15 cellular contexts compared by ENCODE assay signal in genomic region chr17:27808629-27809028, GRCh38. TPM values are rescaled to one million over a fixed set of nuclear protein-coding genes. Genes with fewer than 3 reads are reported as not detected.
DNase-seq lines count a peak whose midpoint lies in the region; ATAC-seq and TF ChIP-seq lines count a peak whose summit lies in the region.
"Had no signal": no experiment of that assay in that cellular context is flagged by ENCODE, and none has a peak within 500 bp of the region (broad histone marks: within the 10 kb centered on the region; RNA-seq: fewer than 3 reads in every experiment).

No MANE protein-coding gene starts in this region.

- H3K27ac ChIP-seq in brain microvascular endothelial cell (no peak overlapping the region), left ventricle myocardium inferior (replicated peaks) (no peak overlapping the region)
- H3K27ac ChIP-seq: neutrophil had no signal

- peaks cover 4% of the 10 kb centered on the region for H3K9me3 ChIP-seq in left ventricle myocardium inferior (replicated peaks)
- H3K9me3 ChIP-seq: heart right ventricle, neutrophil had no signal

- intact Hi-C loops in left ventricle myocardium inferior (cut with micrococcal nuclease), result no loop called here

- peak; percentile 9 for ATAC-seq in HG03280 (IDR thresholded peaks at IDR 0.05; ENCODE audit: unreplicated experiment)
- peak in 1 of 2 donors; percentile 28 for ATAC-seq in activated naive CD4-positive, alpha-beta T cell treated with anti-CD3 and anti-CD28 coated beads, Interleukin-2, amount 50 U/mL, for 72 hours
- ATAC-seq in stimulated activated effector memory CD8-positive, alpha-beta T cell treated with anti-CD3 and anti-CD28 coated beads, Interleukin-12 subunit alpha, Interleukin-12 subunit beta, amount 100 ng/mL, for 72 hours, result no peak

- H3K36me3 Mint-ChIP-seq in activated T-cell treated with anti-CD3 and anti-CD28 coated beads, Interleukin-2, amount 50 U/mL, for 24 hours (ENCODE audit: low read depth), result no peaks in the 10 kb centered on the region
- no peaks in the 10 kb centered on the region for H3K36me3 Mint-ChIP-seq in activated naive CD4-positive, alpha-beta T cell treated with anti-CD3 and anti-CD28 coated beads, Interleukin-2, amount 50 U/mL, for 72 hours
- no peaks in the 10 kb centered on the region for H3K36me3 Mint-ChIP-seq in stimulated activated effector memory CD8-positive, alpha-beta T cell treated with anti-CD3 and anti-CD28 coated beads, Interleukin-12 subunit alpha, Interleukin-12 subunit beta, amount 100 ng/mL, for 72 hours
- H3K36me3 Mint-ChIP-seq: brain had no signal

- DNase-seq in activated T-cell treated with anti-CD3 and anti-CD28 coated beads, Interleukin-2, amount 50 U/mL, for 24 hours, result peak; percentile 35
- no peak for DNase-seq in activated T-cell treated with anti-CD3 and anti-CD28 coated beads for 4 hours
- DNase-seq in activated naive CD4-positive, alpha-beta T cell treated with anti-CD3 and anti-CD28 coated beads, Interleukin-2, amount 50 U/mL, for 72 hours (ENCODE audit: low spot score in 2 of 2), result no peak
- DNase-seq in stimulated activated effector memory CD8-positive, alpha-beta T cell treated with anti-CD3 and anti-CD28 coated beads, Interleukin-12 subunit alpha, Interleukin-12 subunit beta, amount 100 ng/mL, for 72 hours (ENCODE audit: low spot score in 2 of 2), result no peak
- no peak for DNase-seq in brain microvascular endothelial cell
- DNase-seq in NCI-H146 (lab: John Stamatoyannopoulos, UW), result no peak
- DNase-seq in left ventricle myocardium inferior, result no peak
- DNase-seq: DMS79, NCI-H2081 had no signal

- no peaks in the 10 kb centered on the region for H3K36me3 ChIP-seq in brain microvascular endothelial cell (replicated peaks)
- no peaks in the 10 kb centered on the region for H3K36me3 ChIP-seq in left ventricle myocardium inferior
- H3K36me3 ChIP-seq: heart right ventricle, neutrophil had no signal

- peaks cover 5% of the 10 kb centered on the region for H3K9me3 Mint-ChIP-seq in activated T-cell treated with anti-CD3 and anti-CD28 coated beads, Interleukin-2, amount 50 U/mL, for 24 hours
- peaks cover 0 to 4% of the 10 kb centered on the region in 2 donors for H3K9me3 Mint-ChIP-seq in activated naive CD4-positive, alpha-beta T cell treated with anti-CD3 and anti-CD28 coated beads, Interleukin-2, amount 50 U/mL, for 72 hours
- H3K9me3 Mint-ChIP-seq in stimulated activated effector memory CD8-positive, alpha-beta T cell treated with anti-CD3 and anti-CD28 coated beads, Interleukin-12 subunit alpha, Interleukin-12 subunit beta, amount 100 ng/mL, for 72 hours, result no peaks in the 10 kb centered on the region

- H3K4me3 ChIP-seq in brain microvascular endothelial cell (ENCODE audit: low read depth, low read length) (no peak overlapping the region), left ventricle myocardium inferior (no peak overlapping the region)
- H3K4me3 ChIP-seq: skin epidermis had no signal

- in situ Hi-C loops in brain microvascular endothelial cell (cut with HindIII; ENCODE audit: low pct_ligation_motif_present, low sequenced_read_pairs), result no loop called here

- peak overlapping the region; percentile 68 for H3K4me3 Mint-ChIP-seq in activated T-cell treated with anti-CD3 and anti-CD28 coated beads, Interleukin-2, amount 50 U/mL, for 24 hours
- peak overlapping the region; percentile 55 for H3K4me3 Mint-ChIP-seq in stimulated activated effector memory CD8-positive, alpha-beta T cell treated with anti-CD3 and anti-CD28 coated beads, Interleukin-12 subunit alpha, Interleukin-12 subunit beta, amount 100 ng/mL, for 72 hours
- H3K4me3 Mint-ChIP-seq: brain had no signal

- H3K27me3 ChIP-seq in brain microvascular endothelial cell (replicated peaks), result no peaks in the 10 kb centered on the region
- peaks cover 6% of the 10 kb centered on the region for H3K27me3 ChIP-seq in left ventricle myocardium inferior (ENCODE audit: low read depth)
- H3K27me3 ChIP-seq: heart right ventricle, neutrophil had no signal

- peaks cover 21% of the 10 kb centered on the region for H3K4me1 ChIP-seq in left ventricle myocardium inferior

- H3K4me1 Mint-ChIP-seq in activated T-cell treated with anti-CD3 and anti-CD28 coated beads, Interleukin-2, amount 50 U/mL, for 24 hours (ENCODE audit: low read depth), result peaks cover 53% of the 10 kb centered on the region
- H3K4me1 Mint-ChIP-seq in stimulated activated effector memory CD8-positive, alpha-beta T cell treated with anti-CD3 and anti-CD28 coated beads, Interleukin-12 subunit alpha, Interleukin-12 subunit beta, amount 100 ng/mL, for 72 hours, result peaks cover 60% of the 10 kb centered on the region

- TF ChIP-seq CTCF in brain microvascular endothelial cell (IDR thresholded peaks at IDR 0.05; ENCODE audit: low read depth, low read length, missing control alignments) (no peak), left ventricle myocardium inferior (IDR thresholded peaks at IDR 0.05; ENCODE audit: borderline replicate concordance) (no peak)

- H3K27me3 Mint-ChIP-seq in activated T-cell treated with anti-CD3 and anti-CD28 coated beads, Interleukin-2, amount 50 U/mL, for 24 hours, result no peaks in the 10 kb centered on the region

- H3K27ac Mint-ChIP-seq in activated T-cell treated with anti-CD3 and anti-CD28 coated beads, Interleukin-2, amount 50 U/mL, for 24 hours, result peak overlapping the region; percentile 92
- peak overlapping the region; percentile 84 to 93 for H3K27ac Mint-ChIP-seq in activated naive CD4-positive, alpha-beta T cell treated with anti-CD3 and anti-CD28 coated beads, Interleukin-2, amount 50 U/mL, for 72 hours
- peak overlapping the region; percentile 90 for H3K27ac Mint-ChIP-seq in stimulated activated effector memory CD8-positive, alpha-beta T cell treated with anti-CD3 and anti-CD28 coated beads, Interleukin-12 subunit alpha, Interleukin-12 subunit beta, amount 100 ng/mL, for 72 hours

RNA-seq across cellular contexts. Expression of gene NOS2, which starts 8.3 kb away (rescaled TPM):
- total RNA-seq in activated naive CD4-positive, alpha-beta T cell treated with anti-CD3 and anti-CD28 coated beads, Interleukin-2, amount 50 U/mL, for 72 hours, result not detected
- total RNA-seq in left ventricle myocardium inferior, result 0.19 TPM
- total RNA-seq: endothelial cell of umbilical vein had no signal
